Comparison of ENCODE assay signal across 10 cellular contexts in the genomic region with DNA sequence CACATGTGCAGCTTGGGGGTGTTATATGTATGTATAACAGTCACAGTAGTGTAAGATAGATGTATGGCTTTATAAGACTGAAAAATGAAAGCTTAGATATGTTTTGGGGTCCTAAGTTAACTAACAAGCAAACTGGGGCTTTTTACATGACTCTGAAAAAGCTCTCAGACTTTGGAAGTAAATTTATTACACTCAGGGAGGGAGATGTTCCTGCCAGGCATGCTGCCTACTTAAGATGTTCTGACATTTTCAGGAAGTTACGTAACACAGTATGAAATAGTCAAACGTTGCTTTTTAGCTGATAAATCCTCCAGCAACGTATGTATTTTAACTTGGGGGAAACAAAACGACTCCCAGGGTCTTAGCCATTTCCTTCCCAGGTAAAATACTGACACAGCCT. TPM values are rescaled to one million over a fixed set of nuclear protein-coding genes. Genes with fewer than 3 reads are reported as not detected.
DNase-seq lines count a peak whose midpoint lies in the region; ATAC-seq, FAIRE-seq and TF ChIP-seq lines count a peak whose summit lies in the region.
"Had no signal": no experiment of that assay in that cellular context is flagged by ENCODE, and none has a peak within 500 bp of the region (broad histone marks: within the 10 kb centered on the region; RNA-seq: fewer than 3 reads in every experiment).

No MANE protein-coding gene starts in this region.

- TF ChIP-seq CTCF in MCF 10A (IDR thresholded peaks at IDR 0.05; ENCODE audit: unreplicated experiment), result no peak
- TF ChIP-seq CTCF in breast epithelium (IDR thresholded peaks at IDR 0.05), result no peak
- TF ChIP-seq CTCF in activated CD8-positive, alpha-beta T cell treated with anti-CD3 and anti-CD28 coated beads for 36 hours (IDR thresholded peaks at IDR 0.05), result no peak
- no peak for TF ChIP-seq CTCF in keratinocyte (optimal IDR thresholded peaks at IDR 0.05 in 1 of 3, IDR thresholded peaks at IDR 0.05 in 1 of 3, conservative IDR thresholded peaks at IDR 0.05 in 1 of 3; ENCODE audit: extremely low read depth in 1 of 3, insufficient read depth in 2 of 3, low read length in 3 of 3)
- TF ChIP-seq CTCF in vagina (IDR thresholded peaks at IDR 0.05), result no peak
- no peak for TF ChIP-seq CTCF in gastrocnemius medialis (IDR thresholded peaks at IDR 0.05 in 4 of 5, conservative IDR thresholded peaks at IDR 0.05 in 1 of 5)

- TF ChIP-seq POLR2A in breast epithelium (IDR thresholded peaks at IDR 0.05) (no peak), vagina (IDR thresholded peaks at IDR 0.05) (no peak), gastrocnemius medialis (IDR thresholded peaks at IDR 0.05) (no peak)

- H3K27me3 Mint-ChIP-seq in MCF 10A (ENCODE audit: insufficient read depth, unreplicated experiment), result no peaks in the 10 kb centered on the region
- no peaks in the 10 kb centered on the region for H3K27me3 Mint-ChIP-seq in activated CD8-positive, alpha-beta T cell treated with anti-CD3 and anti-CD28 coated beads for 36 hours

- H3K4me1 ChIP-seq in breast epithelium (peaks cover 0 to 9% of the 10 kb centered on the region in 2 donors), keratinocyte (ENCODE audit: control insufficient read depth, extremely low read depth, insufficient read depth, low read length) (peaks cover 29% of the 10 kb centered on the region), vagina (peaks cover 49% of the 10 kb centered on the region), gastrocnemius medialis (peaks cover 5 to 16% of the 10 kb centered on the region in 2 donors)

- dilution Hi-C loops in keratinocyte (cut with MboI; ENCODE audit: extremely low pct_ligation_motif_present, low sequenced_read_pairs), result no loop called here

- no peaks in the 10 kb centered on the region for H3K36me3 Mint-ChIP-seq in MCF 10A (ENCODE audit: insufficient read depth, unreplicated experiment)
- no peaks in the 10 kb centered on the region for H3K36me3 Mint-ChIP-seq in activated CD8-positive, alpha-beta T cell treated with anti-CD3 and anti-CD28 coated beads for 36 hours (ENCODE audit: low read depth)

- H3K9ac ChIP-seq in keratinocyte (ENCODE audit: control insufficient read depth, extremely low read depth, insufficient read depth, low read length), result no peak overlapping the region

- intact Hi-C loops in MCF 10A (cut with micrococcal nuclease) (loop anchor here (2.0 to 5.0 kb wide), 4 partner anchors 71 to 287 kb away; a partner anchor contains a TSS), breast epithelium (cut with DNase I; ENCODE audit: low total_unique reads) (loop anchor here (2.0 kb wide), 1 partner anchor 133 kb away; a partner anchor contains a TSS), vagina (cut with DNase I) (loop anchor here (10.0 kb wide), 2 partner anchors 139 to 979 kb away; no protein-coding TSS in a partner anchor), gastrocnemius medialis (cut with DNase I; ENCODE audit: low total_unique reads) (loop anchor here (2.0 to 10.0 kb wide), 3 partner anchors 93 to 1017 kb away; no protein-coding TSS in a partner anchor)
- intact Hi-C loops in activated CD8-positive, alpha-beta T cell treated with anti-CD3 and anti-CD28 coated beads for 36 hours (cut with micrococcal nuclease), result loop anchor here (5.0 kb wide), 3 partner anchors 68 to 253 kb away; no protein-coding TSS in a partner anchor

- H3K27ac Mint-ChIP-seq in MCF 10A (ENCODE audit: low read depth, unreplicated experiment), result peak overlapping the region; percentile 22
- peak overlapping the region; percentile 99 for H3K27ac Mint-ChIP-seq in activated CD8-positive, alpha-beta T cell treated with anti-CD3 and anti-CD28 coated beads for 36 hours

- H3K4me3 ChIP-seq in breast epithelium (no peak overlapping the region), keratinocyte (ENCODE audit: control insufficient read depth in 2 of 3, extremely low read depth in 1 of 3, insufficient read depth in 2 of 3, low read depth in 1 of 3, low read length in 3 of 3) (no peak overlapping the region), vagina (no peak overlapping the region), gastrocnemius medialis (no peak overlapping the region)
- H3K4me3 ChIP-seq: mucosa of descending colon had no signal

- H3K36me3 ChIP-seq in breast epithelium, result no peaks in the 10 kb centered on the region
- no peaks in the 10 kb centered on the region for H3K36me3 ChIP-seq in keratinocyte (ENCODE audit: control insufficient read depth in 2 of 2, extremely low read depth in 1 of 2, insufficient read depth in 2 of 2, low read length in 2 of 2)
- no peaks in the 10 kb centered on the region for H3K36me3 ChIP-seq in vagina
- H3K36me3 ChIP-seq in gastrocnemius medialis, result no peaks in the 10 kb centered on the region

- H3K9me3 ChIP-seq in breast epithelium (no peaks in the 10 kb centered on the region), keratinocyte (ENCODE audit: control insufficient read depth, low read depth, low read length) (no peaks in the 10 kb centered on the region), vagina (no peaks in the 10 kb centered on the region), gastrocnemius medialis (no peaks in the 10 kb centered on the region)
- H3K9me3 ChIP-seq: mucosa of descending colon had no signal

- H4K20me1 ChIP-seq in keratinocyte (ENCODE audit: control insufficient read depth, extremely low read depth, insufficient read depth, low read length), result no peaks in the 10 kb centered on the region

- peaks cover 13% of the 10 kb centered on the region for H3K79me2 ChIP-seq in keratinocyte (ENCODE audit: control insufficient read depth, insufficient read depth, low read length)

- H3K27me3 ChIP-seq in breast epithelium (no peaks in the 10 kb centered on the region), keratinocyte (ENCODE audit: control insufficient read depth, extremely low read depth, insufficient read depth, low read length) (no peaks in the 10 kb centered on the region), vagina (no peaks in the 10 kb centered on the region), gastrocnemius medialis (no peaks in the 10 kb centered on the region)

- in situ Hi-C loops in gastrocnemius medialis (cut with MboI; ENCODE audit: low sequenced_read_pairs in 4 of 4), result no loop called here

- peaks cover 31% of the 10 kb centered on the region for H3K4me1 Mint-ChIP-seq in MCF 10A (ENCODE audit: insufficient read depth, unreplicated experiment)
- peaks cover 42% of the 10 kb centered on the region for H3K4me1 Mint-ChIP-seq in activated CD8-positive, alpha-beta T cell treated with anti-CD3 and anti-CD28 coated beads for 36 hours (ENCODE audit: low read depth)

- no peaks in the 10 kb centered on the region for H3K9me3 Mint-ChIP-seq in MCF 10A (ENCODE audit: unreplicated experiment)
- no peaks in the 10 kb centered on the region for H3K9me3 Mint-ChIP-seq in activated CD8-positive, alpha-beta T cell treated with anti-CD3 and anti-CD28 coated beads for 36 hours

- H3K27ac ChIP-seq in breast epithelium, result peak overlapping the region in 1 of 2 donors; percentile 2
- H3K27ac ChIP-seq in keratinocyte (ENCODE audit: control insufficient read depth, insufficient read depth, low read length), result no peak overlapping the region
- H3K27ac ChIP-seq in vagina, result peak overlapping the region; percentile 75
- no peak overlapping the region for H3K27ac ChIP-seq in gastrocnemius medialis

- H3K9me1 ChIP-seq in keratinocyte (ENCODE audit: control insufficient read depth, extremely low read depth, insufficient read depth, low read length), result no peaks in the 10 kb centered on the region

- H3K4me3 Mint-ChIP-seq in MCF 10A (ENCODE audit: unreplicated experiment), result no peak overlapping the region
- H3K4me3 Mint-ChIP-seq in activated CD8-positive, alpha-beta T cell treated with anti-CD3 and anti-CD28 coated beads for 36 hours, result peak overlapping the region; percentile 99

- H3K4me2 ChIP-seq in keratinocyte (ENCODE audit: control insufficient read depth, extremely low read depth, insufficient read depth, low read depth, low read length), result peak overlapping the region; percentile 42

- CTCF ChIA-PET in MCF 10A (lab: Yijun Ruan, JAX), result interaction anchor here (0.6 to 1.2 kb wide), 3 partner anchors 14 to 1161 kb away, joined by 3 read pairs; no protein-coding TSS in a partner anchor
- CTCF ChIA-PET in activated CD8-positive, alpha-beta T cell treated with anti-CD3 and anti-CD28 coated beads for 36 hours (lab: Charles Lee), result interaction anchor here (0.6 to 3.5 kb wide), 11 partner anchors 67 to 257 kb away, joined by 3 to 13 read pairs (median 3); no protein-coding TSS in a partner anchor

- no TSS peak for BruUV-seq in MCF 10A (replicated peaks; lab: Mats Ljungman, UMichigan)

- ATAC-seq in activated CD8-positive, alpha-beta T cell treated with anti-CD3 and anti-CD28 coated beads for 36 hours, result no peak
- no peak for ATAC-seq in GM19452 (IDR thresholded peaks at IDR 0.05; ENCODE audit: unreplicated experiment)
- no peak for ATAC-seq in gastrocnemius medialis
- ATAC-seq in HG03108 (IDR thresholded peaks at IDR 0.05; ENCODE audit: unreplicated experiment), result no peak
- ATAC-seq: mucosa of descending colon had no signal

- peak; percentile 36 for FAIRE-seq in keratinocyte (lab: Jason Lieb, UNC)

- POLR2A ChIA-PET in MCF 10A (lab: Yijun Ruan, JAX), result interaction anchor here (0.6 to 3.3 kb wide), 8 partner anchors 13 to 254 kb away, joined by 3 to 21 read pairs (median 6); no protein-coding TSS in a partner anchor
- POLR2A ChIA-PET in activated CD8-positive, alpha-beta T cell treated with anti-CD3 and anti-CD28 coated beads for 36 hours (lab: Charles Lee), result interaction anchor here (0.6 to 4.1 kb wide), 9 partner anchors 13 to 468 kb away, joined by 3 to 19 read pairs (median 4); no protein-coding TSS in a partner anchor

- DNase-seq in MCF 10A (ENCODE audit: unreplicated experiment) (peak; percentile 35), breast epithelium (ENCODE audit: low spot score in 2 of 2) (no peak), keratinocyte (ENCODE audit: low read depth, low spot score) (no peak), vagina (ENCODE audit: extremely low spot score in 2 of 2) (no peak), gastrocnemius medialis (no peak)
- DNase-seq in activated CD8-positive, alpha-beta T cell treated with anti-CD3 and anti-CD28 coated beads for 36 hours, result peak; percentile 28
- DNase-seq: mucosa of descending colon, NCI-H2081 treated with DMSO at 0.1 percent for 48 hours had no signal

- peak overlapping the region; percentile 69 for H2AFZ ChIP-seq in keratinocyte (ENCODE audit: control insufficient read depth, low read length)

RNA-seq across cellular contexts. Expression of a gene that starts 1.7 kb away (rescaled TPM):
- total RNA-seq in MCF 10A (2022) (38.9 and 46.6 TPM in 2 replicates), breast epithelium (10 to 100 TPM; 44.2 to 74.2 (median 68.5) TPM), vagina (44.9 TPM), gastrocnemius medialis (10 to 100 TPM in 2 of 4 donors, 1 to 10 TPM in 2; 7.2 to 18.5 (median 10.7) TPM)
- total RNA-seq in activated CD8-positive, alpha-beta T cell treated with anti-CD3 and anti-CD28 coated beads for 36 hours, result 10 to 100 TPM; 30.9 to 35.3 TPM
- 31.7 to 47.6 TPM (median 33.5 TPM) in 3 replicates for polyA plus RNA-seq in keratinocyte
- 24.2 TPM for polyA plus RNA-seq in keratinocyte (2011; ENCODE audit: low read depth)
- 29.8 and 30.9 TPM in 2 replicates for polyA plus RNA-seq in keratinocyte (2011; cell fraction: cytosol; rRNA removed)
- 18.0 and 20.4 TPM in 2 replicates for polyA plus RNA-seq in keratinocyte (2011; cell fraction: nucleus; rRNA removed)
- 12.1 and 28.3 TPM in 2 replicates for polyA plus RNA-seq in keratinocyte (2012; ENCODE audit: low replicate concordance)
- 6.2 to 33.7 TPM (median 15.2 TPM) in 3 replicates for polyA minus RNA-seq in keratinocyte
- polyA minus RNA-seq in keratinocyte (2011; cell fraction: cytosol; rRNA and poly(A)+ RNA removed), result 37.2 TPM
- 10.4 and 13.0 TPM in 2 replicates for polyA minus RNA-seq in keratinocyte (2011; cell fraction: nucleus; rRNA and poly(A)+ RNA removed)

Comparison
In these comparisons a context has a peak if more than half of its experiments do, and no peak if none do; other contexts are left out.
1. DNase-seq: peak in MCF 10A (single experiment) and activated CD8-positive, alpha-beta T cell treated with anti-CD3 and anti-CD28 coated beads for 36 hours (single experiment); none in breast epithelium (0 of 2), keratinocyte (single experiment), vagina (0 of 2) and gastrocnemius medialis (0 of 2).